1 cellular context compared by ENCODE assay signal in genomic region chr1:212485895-212486590, GRCh38.
A peak's percentile ranks its signal among the peaks of the same experiment; 100 is the strongest.
TF ChIP-seq lines count a peak whose summit lies in the region.

No MANE protein-coding gene starts in this region.

TF ChIP-seq in K562, 482 proteins besides CTCF, POLR2A, EP300 and RAD21 (continued from another document and continues in another):
- TF ChIP-seq MGA (IDR thresholded peaks at IDR 0.05) (peak; percentile 24; the same call in 1 of the 2 replicates), GTF2A2 (tag; IDR thresholded peaks at IDR 0.05) (no peak), ZNF324 (CRISPR knock-in tag; IDR thresholded peaks at IDR 0.05) (no peak), SMARCE1 (IDR thresholded peaks at IDR 0.05) (peak; percentile 48; the same call in 1 of the 2 replicates), ZNF75A (CRISPR knock-in tag; IDR thresholded peaks at IDR 0.05) (no peak), ZNF398 (CRISPR knock-in tag; IDR thresholded peaks at IDR 0.05) (no peak), GATA2 (CRISPR knock-in tag; IDR thresholded peaks at IDR 0.05) (no peak), ZNF830 (CRISPR knock-in tag; IDR thresholded peaks at IDR 0.05) (0 out of 2 replicates have a peak, but pooled peaks have one; percentile 43), NFIX (CRISPR knock-in tag; IDR thresholded peaks at IDR 0.05; ENCODE audit: low read depth) (no peak), ZBTB33 (CRISPR knock-in tag; IDR thresholded peaks at IDR 0.05) (no peak), STAG1 (CRISPR knock-in tag; IDR thresholded peaks at IDR 0.05; ENCODE audit: borderline replicate concordance) (no peak; the same call in 1 of the 2 replicates), NR2F6 (CRISPR knock-in tag; IDR thresholded peaks at IDR 0.05) (no peak), GABPA (tag; conservative IDR thresholded peaks at IDR 0.05; ENCODE audit: low read depth) (peak; percentile 64; the same call in 1 of the 2 replicates), KAT2B (IDR thresholded peaks at IDR 0.05; ENCODE audit: low read depth, low read length) (no peak), ETV6 (IDR thresholded peaks at IDR 0.05; ENCODE audit: borderline replicate concordance in 1 of 2, low read depth in 2 of 2, low read length in 1 of 2) (no peak), ETV6 (CRISPR knock-in tag; IDR thresholded peaks at IDR 0.05; ENCODE audit: borderline replicate concordance) (no peak), MIER1 (IDR thresholded peaks at IDR 0.05; ENCODE audit: low read depth) (no peak), CCNT2 (IDR thresholded peaks at IDR 0.05; ENCODE audit: borderline replicate concordance, extremely low read depth, insufficient read length, low read depth, low read length) (no peak), NUFIP1 (IDR thresholded peaks at IDR 0.05; ENCODE audit: partially characterized antibody) (no peak), POLR3G (IDR thresholded peaks at IDR 0.05; ENCODE audit: extremely low read depth, insufficient read length, insufficient replicate concordance) (no peak), MYC (IDR thresholded peaks at IDR 0.05; ENCODE audit: low read depth, low read length) (no peak), MYC (CRISPR knock-in tag; IDR thresholded peaks at IDR 0.05; ENCODE audit: borderline replicate concordance, low read depth) (no peak), CEBPZ (IDR thresholded peaks at IDR 0.05; ENCODE audit: borderline replicate concordance, low read depth, low read length) (no peak), PML (IDR thresholded peaks at IDR 0.05; ENCODE audit: low read length) (no peak), ZNF12 (CRISPR knock-in tag; IDR thresholded peaks at IDR 0.05) (no peak), ZMIZ1 (IDR thresholded peaks at IDR 0.05; ENCODE audit: low read depth in 2 of 2, low read length in 2 of 2) (no peak), KHSRP (IDR thresholded peaks at IDR 0.05) (no peak), ZFX (CRISPR knock-in tag; IDR thresholded peaks at IDR 0.05) (no peak), ZNF24 (IDR thresholded peaks at IDR 0.05) (no peak), SLC30A9 (CRISPR knock-in tag; IDR thresholded peaks at IDR 0.05) (no peak), ASH1L (IDR thresholded peaks at IDR 0.05; ENCODE audit: borderline replicate concordance, low read depth, partially characterized antibody) (no peak), NCOA4 (IDR thresholded peaks at IDR 0.05; ENCODE audit: partially characterized antibody) (no peak), ZFPM2 (CRISPR knock-in tag; IDR thresholded peaks at IDR 0.05) (no peak), ZNF583 (CRISPR knock-in tag; IDR thresholded peaks at IDR 0.05) (no peak), HINFP (tag; conservative IDR thresholded peaks at IDR 0.05; ENCODE audit: low read depth) (no peak), PHF21A (IDR thresholded peaks at IDR 0.05; ENCODE audit: borderline replicate concordance, low read depth) (no peak)
